Comparison of ENCODE assay signal across 10 cellular contexts in genomic region chr1:197911857-197912696, GRCh38. TPM values are rescaled to one million over a fixed set of nuclear protein-coding genes. Genes with fewer than 3 reads are reported as not detected.
A peak's percentile ranks its signal among the peaks of the same experiment; 100 is the strongest.
DNase-seq lines count a peak whose midpoint lies in the region; ATAC-seq and TF ChIP-seq lines count a peak whose summit lies in the region.
"Had no signal": no experiment of that assay in that cellular context is flagged by ENCODE, and none has a peak within 500 bp of the region (broad histone marks: within the 10 kb centered on the region; RNA-seq: fewer than 3 reads in every experiment).

No MANE protein-coding gene starts in this region.

- CTCF ChIA-PET in activated CD4-positive, alpha-beta T cell treated with anti-CD3 and anti-CD28 coated beads, Interleukin-2, amount 10 ng/mL, durations not matched to agents 7 days and 5 days (lab: Charles Lee) = interaction anchor here (0.9 kb wide), 1 partner anchor 551 kb away, joined by 3 read pairs; no protein-coding TSS in a partner anchor

- WGBS in esophagus muscularis mucosa = 3% methylated on average over 41 of the region's 46 CpGs

- H3K4me2 ChIP-seq in skeletal muscle satellite cell (ENCODE audit: low read length) = peak overlapping the region; percentile 64

- no peak for DNase-seq in activated CD4-positive, alpha-beta T cell treated with anti-CD3 and anti-CD28 coated beads, Interleukin-2, amount 10 ng/mL, durations not matched to agents 7 days and 5 days
- no peak for DNase-seq in activated CD4-positive, alpha-beta T cell treated with anti-CD3 and anti-CD28 coated beads, Interleukin-2, amount 50 U/mL, for 1 hour
- DNase-seq in RWPE2 (ENCODE audit: low spot score) (no peak), esophagus muscularis mucosa (ENCODE audit: extremely low spot score) (no peak), NCI-H187 treated with DMSO at 0.1 percent for 48 hours (lab: John Stamatoyannopoulos, UW) (no peak), CD1c-positive myeloid dendritic cell (ENCODE audit: extremely low spot score) (no peak)

- H3K36me3 Mint-ChIP-seq in activated CD4-positive, alpha-beta T cell treated with anti-CD3 and anti-CD28 coated beads, Interleukin-2, amount 10 ng/mL, durations not matched to agents 7 days and 5 days (ENCODE audit: low read depth) = peaks cover 12% of the 10 kb centered on the region

- ATAC-seq in RWPE2 (ENCODE audit: low read depth) (peak; percentile 42), GM18519 (IDR thresholded peaks at IDR 0.05; ENCODE audit: low FRiP score, unreplicated experiment) (no peak)

- peaks cover 96% of the 10 kb centered on the region for H3K27me3 Mint-ChIP-seq in activated CD4-positive, alpha-beta T cell treated with anti-CD3 and anti-CD28 coated beads, Interleukin-2, amount 10 ng/mL, durations not matched to agents 7 days and 5 days

- H3K4me3 ChIP-seq in RWPE2 (ENCODE audit: severe bottlenecking) = peak overlapping the region; percentile 27
- H3K4me3 ChIP-seq in esophagus muscularis mucosa = peak overlapping the region in 3 of 4 donors; percentile 9 to 35 (median 20)
- H3K4me3 ChIP-seq in skeletal muscle satellite cell (ENCODE audit: low read length) = peak overlapping the region; percentile 43
- H3K4me3 ChIP-seq: cardiac muscle cell had no signal

- H3K4me1 Mint-ChIP-seq in activated CD4-positive, alpha-beta T cell treated with anti-CD3 and anti-CD28 coated beads, Interleukin-2, amount 10 ng/mL, durations not matched to agents 7 days and 5 days = peaks cover 73% of the 10 kb centered on the region

- POLR2A ChIA-PET in activated CD4-positive, alpha-beta T cell treated with anti-CD3 and anti-CD28 coated beads, Interleukin-2, amount 10 ng/mL, durations not matched to agents 7 days and 5 days (lab: Charles Lee) = no interaction called here

- TF ChIP-seq POLR2A in esophagus muscularis mucosa (IDR thresholded peaks at IDR 0.05; ENCODE audit: low read depth) = no peak

- H3K9ac ChIP-seq in skeletal muscle satellite cell (ENCODE audit: low read depth, low read length) = no peak overlapping the region

- peak overlapping the region; percentile 70 for H3K4me3 Mint-ChIP-seq in activated CD4-positive, alpha-beta T cell treated with anti-CD3 and anti-CD28 coated beads, Interleukin-2, amount 10 ng/mL, durations not matched to agents 7 days and 5 days

- H3K27ac ChIP-seq in RWPE2 (ENCODE audit: poor library complexity, severe bottlenecking) (no peak overlapping the region), esophagus muscularis mucosa (replicated peaks in 1 of 4) (no peak overlapping the region)
- H3K27ac ChIP-seq: cardiac muscle cell had no signal

- H3K9me3 Mint-ChIP-seq in activated CD4-positive, alpha-beta T cell treated with anti-CD3 and anti-CD28 coated beads, Interleukin-2, amount 10 ng/mL, durations not matched to agents 7 days and 5 days = no peaks in the 10 kb centered on the region

- no peak for TF ChIP-seq EP300 in esophagus muscularis mucosa (IDR thresholded peaks at IDR 0.05)

- TF ChIP-seq CTCF in RWPE2 (IDR thresholded peaks at IDR 0.05; ENCODE audit: poor library complexity, severe bottlenecking) (no peak), esophagus muscularis mucosa (IDR thresholded peaks at IDR 0.05) (no peak)

- intact Hi-C loops in esophagus muscularis mucosa (cut with DNase I) = no loop called here

- H3K27me3 ChIP-seq in RWPE2 (ENCODE audit: insufficient read depth, poor library complexity, severe bottlenecking) = peaks cover 80% of the 10 kb centered on the region
- H3K27me3 ChIP-seq in esophagus muscularis mucosa = peaks cover 0 to 100% (median 95%) of the 10 kb centered on the region in 4 donors
- peaks cover 97% of the 10 kb centered on the region for H3K27me3 ChIP-seq in skeletal muscle satellite cell (ENCODE audit: control insufficient read depth, insufficient read depth, low read length)

- peak overlapping the region; percentile 85 for H3K27ac Mint-ChIP-seq in activated CD4-positive, alpha-beta T cell treated with anti-CD3 and anti-CD28 coated beads, Interleukin-2, amount 10 ng/mL, durations not matched to agents 7 days and 5 days

- H3K4me1 ChIP-seq in RWPE2 (ENCODE audit: insufficient read depth, poor library complexity, severe bottlenecking) (peaks cover 12% of the 10 kb centered on the region), esophagus muscularis mucosa (peaks cover 50 to 74% (median 60%) of the 10 kb centered on the region in 4 donors), skeletal muscle satellite cell (ENCODE audit: control insufficient read depth, insufficient read depth, low read length) (peaks cover 41% of the 10 kb centered on the region)

- H3K36me3 ChIP-seq in RWPE2 (ENCODE audit: low read depth) = no peaks in the 10 kb centered on the region
- H3K36me3 ChIP-seq in esophagus muscularis mucosa = no peaks in the 10 kb centered on the region
- no peaks in the 10 kb centered on the region for H3K36me3 ChIP-seq in skeletal muscle satellite cell (ENCODE audit: insufficient read depth, low read length)
- H3K36me3 ChIP-seq: cardiac muscle cell had no signal

- H3K9me3 ChIP-seq in RWPE2 (ENCODE audit: severe bottlenecking) = no peaks in the 10 kb centered on the region
- H3K9me3 ChIP-seq in esophagus muscularis mucosa = no peaks in the 10 kb centered on the region
- no peaks in the 10 kb centered on the region for H3K9me3 ChIP-seq in skeletal muscle satellite cell (replicated peaks; ENCODE audit: low read length)

RNA-seq across cellular contexts. Expression of gene LHX9, which starts 5.1 kb away (rescaled TPM):
- not detected for total RNA-seq in activated CD4-positive, alpha-beta T cell treated with anti-CD3 and anti-CD28 coated beads, Interleukin-2, amount 10 ng/mL, durations not matched to agents 7 days and 5 days
- total RNA-seq in esophagus muscularis mucosa = not detected
- not detected in 2 replicates for total RNA-seq in skeletal muscle satellite cell (2012; rRNA removed)
- total RNA-seq: cardiac muscle cell, mononuclear cell had no signal

RNA-seq across cellular contexts. Expression of gene C1orf53, which starts 9.6 kb away (rescaled TPM):
- 1 to 10 TPM; 1.2 to 2.0 TPM for total RNA-seq in activated CD4-positive, alpha-beta T cell treated with anti-CD3 and anti-CD28 coated beads, Interleukin-2, amount 10 ng/mL, durations not matched to agents 7 days and 5 days
- 1 to 10 TPM in 1 of 4 donors, under 1 TPM in 1, not detected in 2; 0.83 to 5.4 TPM for total RNA-seq in esophagus muscularis mucosa
- 4.8 and 10.6 TPM in 2 replicates for total RNA-seq in skeletal muscle satellite cell (2012; rRNA removed)
- total RNA-seq: mononuclear cell had no signal
